ENCODE assay signal across 1 cellular context in the genomic region with DNA sequence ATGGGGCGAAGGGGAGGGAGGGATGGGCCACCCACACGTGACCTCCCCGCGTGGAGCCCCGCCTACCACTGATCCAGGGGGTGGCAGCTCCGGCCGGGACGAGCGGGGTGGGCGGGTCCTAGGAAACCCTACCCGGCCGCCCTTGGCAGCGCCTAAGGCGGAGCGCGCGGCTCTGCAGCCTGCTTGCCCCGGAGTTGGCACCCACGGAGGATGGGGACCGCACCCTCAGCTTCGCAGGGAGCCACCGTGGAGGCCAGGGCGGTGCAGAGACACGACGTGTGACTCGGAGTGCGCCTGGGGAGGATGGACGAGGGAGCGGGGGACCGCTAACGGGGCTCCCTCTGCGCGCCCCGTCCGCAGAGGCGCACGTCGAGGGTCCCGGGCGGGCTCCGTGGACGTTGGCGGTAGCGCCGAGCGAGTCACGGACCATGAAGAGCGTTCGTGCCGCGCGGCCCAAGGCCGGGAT.
TF ChIP-seq lines count a peak whose summit lies in the region.

A gene with protein sequence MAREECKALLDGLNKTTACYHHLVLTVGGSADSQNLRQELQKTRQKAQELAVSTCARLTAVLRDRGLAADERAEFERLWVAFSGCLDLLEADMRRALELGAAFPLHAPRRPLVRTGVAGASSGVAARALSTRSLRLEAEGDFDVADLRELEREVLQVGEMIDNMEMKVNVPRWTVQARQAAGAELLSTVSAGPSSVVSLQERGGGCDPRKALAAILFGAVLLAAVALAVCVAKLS (plus strand): TSS at position 129 of the 466 bp plus-strand sequence. CDS start 416 bp downstream, outside the sequence.

TF ChIP-seq in HepG2, 621 proteins besides CTCF, POLR2A, EP300 and RAD21 (continued from another document):
- no peak for TF ChIP-seq POLR2AphosphoS2 (IDR thresholded peaks at IDR 0.05; ENCODE audit: low read depth, low read length)
- TF ChIP-seq ZFY (CRISPR knock-in tag; IDR thresholded peaks at IDR 0.05): no peak
- TF ChIP-seq CC2D1A (CRISPR knock-in tag; IDR thresholded peaks at IDR 0.05): no peak
- TF ChIP-seq, protein P1, sequence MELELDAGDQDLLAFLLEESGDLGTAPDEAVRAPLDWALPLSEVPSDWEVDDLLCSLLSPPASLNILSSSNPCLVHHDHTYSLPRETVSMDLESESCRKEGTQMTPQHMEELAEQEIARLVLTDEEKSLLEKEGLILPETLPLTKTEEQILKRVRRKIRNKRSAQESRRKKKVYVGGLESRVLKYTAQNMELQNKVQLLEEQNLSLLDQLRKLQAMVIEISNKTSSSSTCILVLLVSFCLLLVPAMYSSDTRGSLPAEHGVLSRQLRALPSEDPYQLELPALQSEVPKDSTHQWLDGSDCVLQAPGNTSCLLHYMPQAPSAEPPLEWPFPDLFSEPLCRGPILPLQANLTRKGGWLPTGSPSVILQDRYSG (CRISPR knock-in tag; IDR thresholded peaks at IDR 0.05): no peak
- TF ChIP-seq ZNF333 (CRISPR knock-in tag; IDR thresholded peaks at IDR 0.05; ENCODE audit: borderline replicate concordance): no peak
- no peak for TF ChIP-seq ZNF431 (CRISPR knock-in tag; IDR thresholded peaks at IDR 0.05; ENCODE audit: borderline replicate concordance, low read depth)
- TF ChIP-seq NRL (CRISPR knock-in tag; IDR thresholded peaks at IDR 0.05; ENCODE audit: borderline replicate concordance): peak; percentile 12; the same call in 1 of the 2 replicates
- no peak for TF ChIP-seq ZEB1 (IDR thresholded peaks at IDR 0.05; ENCODE audit: insufficient replicate concordance, low read depth)
- no peak for TF ChIP-seq MBNL3 (CRISPR knock-in tag; conservative IDR thresholded peaks at IDR 0.05)
- no peak for TF ChIP-seq ZNF556 (CRISPR knock-in tag; IDR thresholded peaks at IDR 0.05; ENCODE audit: borderline replicate concordance)
- TF ChIP-seq MTA1 (CRISPR knock-in tag; IDR thresholded peaks at IDR 0.05; ENCODE audit: borderline replicate concordance): 0 out of 2 replicates have a peak, but pooled peaks have one; percentile 9
- no peak for TF ChIP-seq GPN1 (CRISPR knock-in tag; IDR thresholded peaks at IDR 0.05; ENCODE audit: borderline replicate concordance)
- 0 out of 2 replicates have a peak, but pooled peaks have one; percentile 21 for TF ChIP-seq IRX3 (CRISPR knock-in tag; IDR thresholded peaks at IDR 0.05; ENCODE audit: borderline replicate concordance, low read depth)
- TF ChIP-seq, protein P2, sequence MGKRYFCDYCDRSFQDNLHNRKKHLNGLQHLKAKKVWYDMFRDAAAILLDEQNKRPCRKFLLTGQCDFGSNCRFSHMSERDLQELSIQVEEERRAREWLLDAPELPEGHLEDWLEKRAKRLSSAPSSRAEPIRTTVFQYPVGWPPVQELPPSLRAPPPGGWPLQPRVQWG (CRISPR knock-in tag; IDR thresholded peaks at IDR 0.05; ENCODE audit: borderline replicate concordance, low read depth): no peak
- no peak for TF ChIP-seq ZNF749 (CRISPR knock-in tag; IDR thresholded peaks at IDR 0.05; ENCODE audit: borderline replicate concordance)
- TF ChIP-seq, protein P3, sequence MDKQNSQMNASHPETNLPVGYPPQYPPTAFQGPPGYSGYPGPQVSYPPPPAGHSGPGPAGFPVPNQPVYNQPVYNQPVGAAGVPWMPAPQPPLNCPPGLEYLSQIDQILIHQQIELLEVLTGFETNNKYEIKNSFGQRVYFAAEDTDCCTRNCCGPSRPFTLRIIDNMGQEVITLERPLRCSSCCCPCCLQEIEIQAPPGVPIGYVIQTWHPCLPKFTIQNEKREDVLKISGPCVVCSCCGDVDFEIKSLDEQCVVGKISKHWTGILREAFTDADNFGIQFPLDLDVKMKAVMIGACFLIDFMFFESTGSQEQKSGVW (CRISPR knock-in tag; IDR thresholded peaks at IDR 0.05; ENCODE audit: borderline replicate concordance): no peak
- TF ChIP-seq, protein P4, sequence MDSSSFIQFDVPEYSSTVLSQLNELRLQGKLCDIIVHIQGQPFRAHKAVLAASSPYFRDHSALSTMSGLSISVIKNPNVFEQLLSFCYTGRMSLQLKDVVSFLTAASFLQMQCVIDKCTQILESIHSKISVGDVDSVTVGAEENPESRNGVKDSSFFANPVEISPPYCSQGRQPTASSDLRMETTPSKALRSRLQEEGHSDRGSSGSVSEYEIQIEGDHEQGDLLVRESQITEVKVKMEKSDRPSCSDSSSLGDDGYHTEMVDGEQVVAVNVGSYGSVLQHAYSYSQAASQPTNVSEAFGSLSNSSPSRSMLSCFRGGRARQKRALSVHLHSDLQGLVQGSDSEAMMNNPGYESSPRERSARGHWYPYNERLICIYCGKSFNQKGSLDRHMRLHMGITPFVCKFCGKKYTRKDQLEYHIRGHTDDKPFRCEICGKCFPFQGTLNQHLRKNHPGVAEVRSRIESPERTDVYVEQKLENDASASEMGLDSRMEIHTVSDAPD (CRISPR knock-in tag; IDR thresholded peaks at IDR 0.05): 0 out of 2 replicates have a peak, but pooled peaks have one; percentile 28
- TF ChIP-seq KDM5B (CRISPR knock-in tag; IDR thresholded peaks at IDR 0.05; ENCODE audit: borderline replicate concordance): 0 out of 2 replicates have a peak, but pooled peaks have one; percentile 23
- TF ChIP-seq, protein P5, sequence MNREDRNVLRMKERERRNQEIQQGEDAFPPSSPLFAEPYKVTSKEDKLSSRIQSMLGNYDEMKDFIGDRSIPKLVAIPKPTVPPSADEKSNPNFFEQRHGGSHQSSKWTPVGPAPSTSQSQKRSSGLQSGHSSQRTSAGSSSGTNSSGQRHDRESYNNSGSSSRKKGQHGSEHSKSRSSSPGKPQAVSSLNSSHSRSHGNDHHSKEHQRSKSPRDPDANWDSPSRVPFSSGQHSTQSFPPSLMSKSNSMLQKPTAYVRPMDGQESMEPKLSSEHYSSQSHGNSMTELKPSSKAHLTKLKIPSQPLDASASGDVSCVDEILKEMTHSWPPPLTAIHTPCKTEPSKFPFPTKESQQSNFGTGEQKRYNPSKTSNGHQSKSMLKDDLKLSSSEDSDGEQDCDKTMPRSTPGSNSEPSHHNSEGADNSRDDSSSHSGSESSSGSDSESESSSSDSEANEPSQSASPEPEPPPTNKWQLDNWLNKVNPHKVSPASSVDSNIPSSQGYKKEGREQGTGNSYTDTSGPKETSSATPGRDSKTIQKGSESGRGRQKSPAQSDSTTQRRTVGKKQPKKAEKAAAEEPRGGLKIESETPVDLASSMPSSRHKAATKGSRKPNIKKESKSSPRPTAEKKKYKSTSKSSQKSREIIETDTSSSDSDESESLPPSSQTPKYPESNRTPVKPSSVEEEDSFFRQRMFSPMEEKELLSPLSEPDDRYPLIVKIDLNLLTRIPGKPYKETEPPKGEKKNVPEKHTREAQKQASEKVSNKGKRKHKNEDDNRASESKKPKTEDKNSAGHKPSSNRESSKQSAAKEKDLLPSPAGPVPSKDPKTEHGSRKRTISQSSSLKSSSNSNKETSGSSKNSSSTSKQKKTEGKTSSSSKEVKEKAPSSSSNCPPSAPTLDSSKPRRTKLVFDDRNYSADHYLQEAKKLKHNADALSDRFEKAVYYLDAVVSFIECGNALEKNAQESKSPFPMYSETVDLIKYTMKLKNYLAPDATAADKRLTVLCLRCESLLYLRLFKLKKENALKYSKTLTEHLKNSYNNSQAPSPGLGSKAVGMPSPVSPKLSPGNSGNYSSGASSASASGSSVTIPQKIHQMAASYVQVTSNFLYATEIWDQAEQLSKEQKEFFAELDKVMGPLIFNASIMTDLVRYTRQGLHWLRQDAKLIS (CRISPR knock-in tag; IDR thresholded peaks at IDR 0.05): no peak
- 0 out of 2 replicates have a peak, but pooled peaks have one; percentile 2 for TF ChIP-seq ZFP36L1 (CRISPR knock-in tag; IDR thresholded peaks at IDR 0.05)
- peak; percentile 8; the same call in 1 of the 2 replicates for TF ChIP-seq KDM2A (CRISPR knock-in tag; IDR thresholded peaks at IDR 0.05; ENCODE audit: borderline replicate concordance, low read depth)
- TF ChIP-seq ZNF782 (CRISPR knock-in tag; IDR thresholded peaks at IDR 0.05; ENCODE audit: borderline replicate concordance): no peak
- 0 out of 2 replicates have a peak, but pooled peaks have one; percentile 19 for TF ChIP-seq ZNF563 (CRISPR knock-in tag; IDR thresholded peaks at IDR 0.05)
- no peak for TF ChIP-seq NFYB (CRISPR knock-in tag; IDR thresholded peaks at IDR 0.05)
- peak; percentile 50; the same call in 1 of the 2 replicates for TF ChIP-seq ARID2 (CRISPR knock-in tag; IDR thresholded peaks at IDR 0.05; ENCODE audit: borderline replicate concordance)
- TF ChIP-seq, protein P6, sequence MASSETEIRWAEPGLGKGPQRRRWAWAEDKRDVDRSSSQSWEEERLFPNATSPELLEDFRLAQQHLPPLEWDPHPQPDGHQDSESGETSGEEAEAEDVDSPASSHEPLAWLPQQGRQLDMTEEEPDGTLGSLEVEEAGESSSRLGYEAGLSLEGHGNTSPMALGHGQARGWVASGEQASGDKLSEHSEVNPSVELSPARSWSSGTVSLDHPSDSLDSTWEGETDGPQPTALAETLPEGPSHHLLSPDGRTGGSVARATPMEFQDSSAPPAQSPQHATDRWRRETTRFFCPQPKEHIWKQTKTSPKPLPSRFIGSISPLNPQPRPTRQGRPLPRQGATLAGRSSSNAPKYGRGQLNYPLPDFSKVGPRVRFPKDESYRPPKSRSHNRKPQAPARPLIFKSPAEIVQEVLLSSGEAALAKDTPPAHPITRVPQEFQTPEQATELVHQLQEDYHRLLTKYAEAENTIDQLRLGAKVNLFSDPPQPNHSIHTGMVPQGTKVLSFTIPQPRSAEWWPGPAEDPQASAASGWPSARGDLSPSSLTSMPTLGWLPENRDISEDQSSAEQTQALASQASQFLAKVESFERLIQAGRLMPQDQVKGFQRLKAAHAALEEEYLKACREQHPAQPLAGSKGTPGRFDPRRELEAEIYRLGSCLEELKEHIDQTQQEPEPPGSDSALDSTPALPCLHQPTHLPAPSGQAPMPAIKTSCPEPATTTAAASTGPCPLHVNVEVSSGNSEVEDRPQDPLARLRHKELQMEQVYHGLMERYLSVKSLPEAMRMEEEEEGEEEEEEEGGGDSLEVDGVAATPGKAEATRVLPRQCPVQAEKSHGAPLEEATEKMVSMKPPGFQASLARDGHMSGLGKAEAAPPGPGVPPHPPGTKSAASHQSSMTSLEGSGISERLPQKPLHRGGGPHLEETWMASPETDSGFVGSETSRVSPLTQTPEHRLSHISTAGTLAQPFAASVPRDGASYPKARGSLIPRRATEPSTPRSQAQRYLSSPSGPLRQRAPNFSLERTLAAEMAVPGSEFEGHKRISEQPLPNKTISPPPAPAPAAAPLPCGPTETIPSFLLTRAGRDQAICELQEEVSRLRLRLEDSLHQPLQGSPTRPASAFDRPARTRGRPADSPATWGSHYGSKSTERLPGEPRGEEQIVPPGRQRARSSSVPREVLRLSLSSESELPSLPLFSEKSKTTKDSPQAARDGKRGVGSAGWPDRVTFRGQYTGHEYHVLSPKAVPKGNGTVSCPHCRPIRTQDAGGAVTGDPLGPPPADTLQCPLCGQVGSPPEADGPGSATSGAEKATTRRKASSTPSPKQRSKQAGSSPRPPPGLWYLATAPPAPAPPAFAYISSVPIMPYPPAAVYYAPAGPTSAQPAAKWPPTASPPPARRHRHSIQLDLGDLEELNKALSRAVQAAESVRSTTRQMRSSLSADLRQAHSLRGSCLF (CRISPR knock-in tag; IDR thresholded peaks at IDR 0.05; ENCODE audit: borderline replicate concordance): no peak
- TF ChIP-seq RBM22 (optimal IDR thresholded peaks at IDR 0.05; ENCODE audit: low read length): no peak
- 0 out of 2 replicates have a peak, but pooled peaks have one; percentile 17 for TF ChIP-seq HNRNPL (IDR thresholded peaks at IDR 0.05; ENCODE audit: low read depth, low read length)
- TF ChIP-seq KMT2B (CRISPR knock-in tag; IDR thresholded peaks at IDR 0.05): no peak
- TF ChIP-seq ZSCAN30 (CRISPR knock-in tag; IDR thresholded peaks at IDR 0.05): no peak
- peak; percentile 33; the same call in 1 of the 2 replicates for TF ChIP-seq BHLHE40 (IDR thresholded peaks at IDR 0.05; ENCODE audit: low read length)
- TF ChIP-seq ZNF547 (CRISPR knock-in tag; IDR thresholded peaks at IDR 0.05): no peak
- no peak for TF ChIP-seq YEATS4 (CRISPR knock-in tag; IDR thresholded peaks at IDR 0.05; ENCODE audit: borderline replicate concordance)
- TF ChIP-seq YEATS2 (CRISPR knock-in tag; IDR thresholded peaks at IDR 0.05; ENCODE audit: borderline replicate concordance): no peak
- no peak for TF ChIP-seq BORCS8-MEF2B (CRISPR knock-in tag; IDR thresholded peaks at IDR 0.05)
- TF ChIP-seq, protein P7, sequence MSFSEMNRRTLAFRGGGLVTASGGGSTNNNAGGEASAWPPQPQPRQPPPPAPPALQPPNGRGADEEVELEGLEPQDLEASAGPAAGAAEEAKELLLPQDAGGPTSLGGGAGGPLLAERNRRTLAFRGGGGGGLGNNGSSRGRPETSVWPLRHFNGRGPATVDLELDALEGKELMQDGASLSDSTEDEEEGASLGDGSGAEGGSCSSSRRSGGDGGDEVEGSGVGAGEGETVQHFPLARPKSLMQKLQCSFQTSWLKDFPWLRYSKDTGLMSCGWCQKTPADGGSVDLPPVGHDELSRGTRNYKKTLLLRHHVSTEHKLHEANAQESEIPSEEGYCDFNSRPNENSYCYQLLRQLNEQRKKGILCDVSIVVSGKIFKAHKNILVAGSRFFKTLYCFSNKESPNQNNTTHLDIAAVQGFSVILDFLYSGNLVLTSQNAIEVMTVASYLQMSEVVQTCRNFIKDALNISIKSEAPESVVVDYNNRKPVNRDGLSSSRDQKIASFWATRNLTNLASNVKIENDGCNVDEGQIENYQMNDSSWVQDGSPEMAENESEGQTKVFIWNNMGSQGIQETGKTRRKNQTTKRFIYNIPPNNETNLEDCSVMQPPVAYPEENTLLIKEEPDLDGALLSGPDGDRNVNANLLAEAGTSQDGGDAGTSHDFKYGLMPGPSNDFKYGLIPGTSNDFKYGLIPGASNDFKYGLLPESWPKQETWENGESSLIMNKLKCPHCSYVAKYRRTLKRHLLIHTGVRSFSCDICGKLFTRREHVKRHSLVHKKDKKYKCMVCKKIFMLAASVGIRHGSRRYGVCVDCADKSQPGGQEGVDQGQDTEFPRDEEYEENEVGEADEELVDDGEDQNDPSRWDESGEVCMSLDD (CRISPR knock-in tag; IDR thresholded peaks at IDR 0.05; ENCODE audit: borderline replicate concordance): no peak
- no peak for TF ChIP-seq RFX5 (IDR thresholded peaks at IDR 0.05; ENCODE audit: low read depth, low read length)
- TF ChIP-seq ZNF446 (CRISPR knock-in tag; IDR thresholded peaks at IDR 0.05): 0 out of 2 replicates have a peak, but pooled peaks have one; percentile 21
- TF ChIP-seq, protein P8, sequence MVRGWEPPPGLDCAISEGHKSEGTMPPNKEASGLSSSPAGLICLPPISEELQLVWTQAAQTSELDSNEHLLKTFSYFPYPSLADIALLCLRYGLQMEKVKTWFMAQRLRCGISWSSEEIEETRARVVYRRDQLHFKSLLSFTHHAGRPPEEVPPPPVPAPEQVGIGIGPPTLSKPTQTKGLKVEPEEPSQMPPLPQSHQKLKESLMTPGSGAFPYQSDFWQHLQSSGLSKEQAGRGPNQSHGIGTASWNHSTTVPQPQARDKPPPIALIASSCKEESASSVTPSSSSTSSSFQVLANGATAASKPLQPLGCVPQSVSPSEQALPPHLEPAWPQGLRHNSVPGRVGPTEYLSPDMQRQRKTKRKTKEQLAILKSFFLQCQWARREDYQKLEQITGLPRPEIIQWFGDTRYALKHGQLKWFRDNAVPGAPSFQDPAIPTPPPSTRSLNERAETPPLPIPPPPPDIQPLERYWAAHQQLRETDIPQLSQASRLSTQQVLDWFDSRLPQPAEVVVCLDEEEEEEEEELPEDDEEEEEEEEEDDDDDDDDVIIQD (CRISPR knock-in tag; IDR thresholded peaks at IDR 0.05; ENCODE audit: low read depth): no peak
- TF ChIP-seq REL (CRISPR knock-in tag; conservative IDR thresholded peaks at IDR 0.05): no peak
TF ChIP-seq in HepG2: peak in this region for 14.
